ENCODE assay signal across 8 cellular contexts in genomic region chr12:111757361-111758119, GRCh38. TPM values are rescaled to one million over a fixed set of nuclear protein-coding genes. Genes with fewer than 3 reads are reported as not detected.
DNase-seq lines count a peak whose midpoint lies in the region; ATAC-seq, FAIRE-seq and TF ChIP-seq lines count a peak whose summit lies in the region.

No MANE protein-coding gene starts in this region.

- in situ Hi-C loops in astrocyte of the spinal cord (cut with HindIII; ENCODE audit: low sequenced_read_pairs) = no loop called here

- ATAC-seq in lung (ENCODE audit: insufficient read depth, low FRiP score) = peak; percentile 50
- no peak for ATAC-seq in CD8-positive, alpha-beta T cell
- ATAC-seq in PC-3 = no peak

- CTCF ChIA-PET in CD8-positive, alpha-beta T cell (lab: Charles Lee) = no interaction called here
- CTCF ChIA-PET in PC-3 (lab: Charles Lee) = no interaction called here

- TF ChIP-seq CTCF in astrocyte of the spinal cord (IDR thresholded peaks at IDR 0.05; ENCODE audit: low read depth, low read length) = no peak
- TF ChIP-seq CTCF in lung (IDR thresholded peaks at IDR 0.05; ENCODE audit: control extremely low read depth, extremely low read depth) = no peak
- TF ChIP-seq CTCF in CD8-positive, alpha-beta T cell (IDR thresholded peaks at IDR 0.05) = no peak
- TF ChIP-seq CTCF in PC-3 (conservative IDR thresholded peaks at IDR 0.05; ENCODE audit: low read depth, low read length) = no peak

- FAIRE-seq in GM12891 (lab: Jason Lieb, UNC) = peak; percentile 86
- no peak for FAIRE-seq in HTR-8/SVneo (lab: Jason Lieb, UNC)
- no peak for FAIRE-seq in urothelium cell line (lab: Jason Lieb, UNC)

- H3K79me2 ChIP-seq in PC-3 (ENCODE audit: low read length) = no peaks in the 10 kb centered on the region

- POLR2A ChIA-PET in CD8-positive, alpha-beta T cell (lab: Charles Lee) = no interaction called here
- POLR2A ChIA-PET in PC-3 (lab: Charles Lee; ENCODE audit: unreplicated experiment) = no interaction called here

- H3K36me3 ChIP-seq in lung (ENCODE audit: control insufficient read depth in 2 of 2, insufficient read depth in 2 of 2, low read length in 2 of 2) (peaks cover 0 to 16% of the 10 kb centered on the region in 2 donors), PC-3 (ENCODE audit: low read depth, low read length) (0 out of 2 replicates have a peak, but pooled peaks cover 3% of the 10 kb centered on the region)
- H3K36me3 ChIP-seq in CD8-positive, alpha-beta T cell (ENCODE audit: insufficient read depth, low read length) = peaks cover 3% of the 10 kb centered on the region

- 14 to 25% methylated on average over 15 of the region's 15 CpGs for WGBS in lung, 2 donors

- BruUV-seq in PC-3 (replicated peaks; lab: Mats Ljungman, UMichigan) = no TSS peak

- intact Hi-C loops in CD8-positive, alpha-beta T cell (cut with DNase I, micrococcal nuclease) = no loop called here
- intact Hi-C loops in PC-3 (cut with micrococcal nuclease) = no loop called here

- no peaks in the 10 kb centered on the region for H3K9me3 ChIP-seq in lung (ENCODE audit: control insufficient read depth in 2 of 2, insufficient read depth in 1 of 2, low read length in 1 of 2)
- no peaks in the 10 kb centered on the region for H3K9me3 ChIP-seq in CD8-positive, alpha-beta T cell (ENCODE audit: low read length)
- H3K9me3 ChIP-seq in PC-3 (ENCODE audit: low read length) = no peaks in the 10 kb centered on the region

- no peak overlapping the region for H3K27ac Mint-ChIP-seq in CD8-positive, alpha-beta T cell

- no peak overlapping the region for H3K4me2 ChIP-seq in PC-3 (ENCODE audit: low read length)

- H3K9me2 ChIP-seq in PC-3 (replicated peaks; ENCODE audit: low read length) = no peaks in the 10 kb centered on the region

- no peaks in the 10 kb centered on the region for H4K20me1 ChIP-seq in PC-3 (ENCODE audit: low read length)

- H3K27me3 ChIP-seq in lung (ENCODE audit: control insufficient read depth, insufficient read depth) = no peaks in the 10 kb centered on the region
- no peaks in the 10 kb centered on the region for H3K27me3 ChIP-seq in CD8-positive, alpha-beta T cell (ENCODE audit: insufficient read depth, low read length)
- no peaks in the 10 kb centered on the region for H3K27me3 ChIP-seq in PC-3 (ENCODE audit: low read length)

- H3K9ac ChIP-seq in PC-3 (ENCODE audit: low read length) = no peak overlapping the region

- DNase-seq in GM12891 (ENCODE audit: insufficient read length, low spot score) (peak; percentile 52), HTR-8/SVneo (ENCODE audit: insufficient read length, low spot score) (peak; percentile 33), astrocyte of the spinal cord (ENCODE audit: low read depth, low spot score) (peak; percentile 69), lung (ENCODE audit: low spot score) (peak; percentile 49), DMS53 treated with DMSO at 0.1 percent for 48 hours (lab: John Stamatoyannopoulos, UW; ENCODE audit: unreplicated experiment) (no peak), urothelium cell line (ENCODE audit: low spot score) (no peak), PC-3 (no peak)
- DNase-seq in CD8-positive, alpha-beta T cell = no peak

- no peaks in the 10 kb centered on the region for H3K9me3 Mint-ChIP-seq in CD8-positive, alpha-beta T cell

- no peak for TF ChIP-seq POLR2A in GM12891 (IDR thresholded peaks at IDR 0.05; ENCODE audit: low read depth, low read length)

- peaks cover 32% of the 10 kb centered on the region for H3K36me3 Mint-ChIP-seq in CD8-positive, alpha-beta T cell

- peaks cover 2 to 20% of the 10 kb centered on the region in 2 donors for H3K4me1 ChIP-seq in lung (ENCODE audit: control insufficient read depth in 2 of 2, insufficient read depth in 2 of 2, low read length in 2 of 2)
- H3K4me1 ChIP-seq in CD8-positive, alpha-beta T cell (ENCODE audit: insufficient read depth, low read length) = no peaks in the 10 kb centered on the region
- H3K4me1 ChIP-seq in PC-3 (ENCODE audit: insufficient read depth, low read length) = no peaks in the 10 kb centered on the region

- H2AFZ ChIP-seq in PC-3 (ENCODE audit: low read length) = no peak overlapping the region

- H3K4me3 ChIP-seq in astrocyte of the spinal cord (ENCODE audit: low read depth, low read length) (no peak overlapping the region), lung (no peak overlapping the region), PC-3 (ENCODE audit: low read length) (no peak overlapping the region)
- H3K4me3 ChIP-seq in CD8-positive, alpha-beta T cell (ENCODE audit: low read depth, low read length) = no peak overlapping the region

- peaks cover 2% of the 10 kb centered on the region for H3K27me3 Mint-ChIP-seq in CD8-positive, alpha-beta T cell (ENCODE audit: low read depth)

- peak overlapping the region; percentile 78 for H3K27ac ChIP-seq in lung (ENCODE audit: low read depth in 1 of 2, low read length in 1 of 2)
- no peak overlapping the region for H3K27ac ChIP-seq in CD8-positive, alpha-beta T cell (ENCODE audit: low read depth, low read length)
- H3K27ac ChIP-seq in PC-3 (ENCODE audit: low read length) = no peak overlapping the region

- peaks cover 13% of the 10 kb centered on the region for H3K4me1 Mint-ChIP-seq in CD8-positive, alpha-beta T cell (ENCODE audit: low read depth)

- no peaks in the 10 kb centered on the region for H3F3A ChIP-seq in PC-3 (ENCODE audit: low read length, unreplicated experiment)

- H3K4me3 Mint-ChIP-seq in CD8-positive, alpha-beta T cell = no peak overlapping the region

TF ChIP-seq in GM12891, 5 proteins besides CTCF, POLR2A, EP300 and RAD21:
- TF ChIP-seq POU2F2 (IDR thresholded peaks at IDR 0.05; ENCODE audit: low read depth, low read length) (no peak), SPI1 (IDR thresholded peaks at IDR 0.05; ENCODE audit: low read depth, low read length) (peak; percentile 96)
TF ChIP-seq in GM12891: peak in this region for 1.

RNA-seq across cellular contexts. Expression of gene ALDH2, which starts 9.2 kb away (rescaled TPM):
- 10.5 TPM for polyA plus RNA-seq in GM12891 (2012; ENCODE audit: low read depth, missing spikeins)
- 100 to 1,000 TPM in 1 of 2 donors, 10 to 100 TPM in 1; 48.5 to 324 TPM for total RNA-seq in lung
- polyA plus RNA-seq in lung = 100 to 1,000 TPM; 157 to 158 TPM
- under 1 TPM; 0.36 to 0.43 TPM for total RNA-seq in CD8-positive, alpha-beta T cell
- 0.35 and 2.0 TPM in 2 replicates for total RNA-seq in PC-3 (2014; rRNA removed)

Comparison
In these comparisons a context has a peak if more than half of its experiments do, and no peak if none do; other contexts are left out.
1. DNase-seq: peak in GM12891 (single experiment), HTR-8/SVneo (single experiment), astrocyte of the spinal cord (single experiment) and lung (single experiment); none in CD8-positive, alpha-beta T cell (0 of 7), DMS53 treated with DMSO at 0.1 percent for 48 hours (single experiment), urothelium cell line (single experiment) and PC-3 (single experiment).
2. H3K27ac ChIP-seq: peak in lung (2 of 2); none in CD8-positive, alpha-beta T cell (single experiment) and PC-3 (single experiment).
3. RNA of gene ALDH2, which starts 9.2 kb away (total RNA-seq): 48.5 to 324 TPM in lung; 0.35 to 2.0 TPM in PC-3 and 0.36 to 0.43 TPM in CD8-positive, alpha-beta T cell; every median in the first group is over 10 times any median in the second.